Comparison of ENCODE assay signal across 11 cellular contexts in genomic region chr4:76570141-76570989, GRCh38.
DNase-seq lines count a peak whose midpoint lies in the region; ATAC-seq and TF ChIP-seq lines count a peak whose summit lies in the region.
"Had no signal": no experiment of that assay in that cellular context is flagged by ENCODE, and none has a peak within 500 bp of the region (broad histone marks: within the 10 kb centered on the region; RNA-seq: fewer than 3 reads in every experiment).

No MANE protein-coding gene starts in this region.

- TF ChIP-seq CTCF in 22Rv1 (IDR thresholded peaks at IDR 0.05) = no peak

- H3K27me3 ChIP-seq in adipocyte (replicated peaks; ENCODE audit: control insufficient read depth, insufficient read depth, low read length) = no peaks in the 10 kb centered on the region

- peaks cover 52% of the 10 kb centered on the region for H3K27me3 Mint-ChIP-seq in activated naive CD8-positive, alpha-beta T cell treated with anti-CD3 and anti-CD28 coated beads for 36 hours

- H3K4me1 Mint-ChIP-seq in activated naive CD8-positive, alpha-beta T cell treated with anti-CD3 and anti-CD28 coated beads for 36 hours = no peaks in the 10 kb centered on the region

- ATAC-seq in left lobe of liver (peak; percentile 69), HG03439 (IDR thresholded peaks at IDR 0.05; ENCODE audit: unreplicated experiment) (no peak)

- H3K36me3 ChIP-seq in adipocyte (ENCODE audit: control insufficient read depth, insufficient read depth, low read length, severe bottlenecking) = no peaks in the 10 kb centered on the region

- no peaks in the 10 kb centered on the region for H3K9me3 Mint-ChIP-seq in activated naive CD8-positive, alpha-beta T cell treated with anti-CD3 and anti-CD28 coated beads for 36 hours
- H3K9me3 Mint-ChIP-seq: activated T-helper 2 cell treated with anti-CD3 and anti-CD28 coated beads, Interferon-gamma antibody, Interleukin-2, Interleukin-4, amounts not matched to agents 10 μg/mL and 5 μg/mL and 100 μg/mL, durations not matched to agents 14 hours and 24 hours and 36 hours had no signal

- H3K9ac ChIP-seq in adipocyte (ENCODE audit: low read length) = no peak overlapping the region

- H3K4me3 ChIP-seq in adipocyte (ENCODE audit: low read length) = no peak overlapping the region

- peaks cover 23% of the 10 kb centered on the region for H3K4me1 ChIP-seq in adipocyte (ENCODE audit: control insufficient read depth, insufficient read depth, low read length)

- peak overlapping the region; percentile 80 for H3K27ac ChIP-seq in 22Rv1

- no peaks in the 10 kb centered on the region for H3K9me3 ChIP-seq in adipocyte (ENCODE audit: control insufficient read depth, low read length)

- H3K4me3 Mint-ChIP-seq in activated naive CD8-positive, alpha-beta T cell treated with anti-CD3 and anti-CD28 coated beads for 36 hours = no peak overlapping the region

- H3K36me3 Mint-ChIP-seq in activated naive CD8-positive, alpha-beta T cell treated with anti-CD3 and anti-CD28 coated beads for 36 hours = no peaks in the 10 kb centered on the region

- peak; percentile 38 for DNase-seq in HK-2 (ENCODE audit: unreplicated experiment)
- DNase-seq in adipocyte (ENCODE audit: low read depth) = peak; percentile 60
- peak; percentile 69 for DNase-seq in left lobe of liver (ENCODE audit: low spot score)
- DNase-seq in stimulated activated CD4-positive, alpha-beta T cell treated with anti-CD3 and anti-CD28 coated beads, Interleukin-2, amount 100 ng/mL, for 48 hours = no peak
- DNase-seq in NCI-H1930 (lab: John Stamatoyannopoulos, UW) = no peak
- DNase-seq in activated naive CD8-positive, alpha-beta T cell treated with anti-CD3 and anti-CD28 coated beads for 36 hours = no peak
- DNase-seq: C1 segment of cervical spinal cord, erythroblast had no signal

- H3K27ac Mint-ChIP-seq in activated naive CD8-positive, alpha-beta T cell treated with anti-CD3 and anti-CD28 coated beads for 36 hours = no peak overlapping the region
- H3K27ac Mint-ChIP-seq: activated T-helper 2 cell treated with anti-CD3 and anti-CD28 coated beads, Interferon-gamma antibody, Interleukin-2, Interleukin-4, amounts not matched to agents 10 μg/mL and 5 μg/mL and 100 μg/mL, durations not matched to agents 14 hours and 24 hours and 36 hours had no signal

Comparison
In these comparisons a context has a peak if more than half of its experiments do, and no peak if none do; other contexts are left out.
1. DNase-seq: peak in HK-2 (single experiment), adipocyte (single experiment) and left lobe of liver (single experiment); none in stimulated activated CD4-positive, alpha-beta T cell treated with anti-CD3 and anti-CD28 coated beads, Interleukin-2, amount 100 ng/mL, for 48 hours (0 of 2), NCI-H1930 (0 of 2) and activated naive CD8-positive, alpha-beta T cell treated with anti-CD3 and anti-CD28 coated beads for 36 hours (single experiment).